19 cellular contexts compared by ENCODE assay signal in genomic region chr21:45987121-45987711, GRCh38. TPM values are rescaled to one million over a fixed set of nuclear protein-coding genes. Genes with fewer than 3 reads are reported as not detected.
DNase-seq lines count a peak whose midpoint lies in the region; ATAC-seq and TF ChIP-seq lines count a peak whose summit lies in the region.
"Had no signal": no experiment of that assay in that cellular context is flagged by ENCODE, and none has a peak within 500 bp of the region (broad histone marks: within the 10 kb centered on the region; RNA-seq: fewer than 3 reads in every experiment).

No MANE protein-coding gene starts in this region.

- H3K79me1 ChIP-seq in IMR-90 (ENCODE audit: low read depth in 1 of 2, low read length in 2 of 2): peaks cover 11 to 74% of the 10 kb centered on the region in 2 experiments; a peak in 3 of 4 replicates

- no peaks in the 10 kb centered on the region for H3K9me3 ChIP-seq in IMR-90 (ENCODE audit: control insufficient read depth, insufficient read depth, low read length)
- no peaks in the 10 kb centered on the region for H3K9me3 ChIP-seq in heart left ventricle
- H3K9me3 ChIP-seq: pancreas had no signal

- H3K9ac ChIP-seq in IMR-90 (ENCODE audit: low read depth, low read length): no peak overlapping the region; the same call in 1 of the 2 replicates
- no peak overlapping the region for H3K9ac ChIP-seq in rectal smooth muscle tissue (ENCODE audit: low read length)

- peak overlapping the region; percentile 42 for H2AK9ac ChIP-seq in IMR-90 (replicated peaks; ENCODE audit: low read depth, low read length, poor library complexity)

- no peak overlapping the region for H4K91ac ChIP-seq in IMR-90 (ENCODE audit: insufficient read depth, low read depth, low read length)

- H3K4me3 ChIP-seq in AG09309 (ENCODE audit: control insufficient read depth, low read depth, low read length) (peak overlapping the region; percentile 48), IMR-90 (ENCODE audit: insufficient read depth, low read depth, low read length) (no peak overlapping the region), heart left ventricle (no peak overlapping the region), rectal smooth muscle tissue (ENCODE audit: low read length) (no peak overlapping the region)
- H3K4me3 ChIP-seq: cardiac muscle cell, pancreas had no signal

- intact Hi-C loops in IMR-90 (cut with micrococcal nuclease): no loop called here
- intact Hi-C loops in heart left ventricle (cut with DNase I): loop anchor here in 1 of 10 donors (5.0 kb wide), 1 partner anchor 110 kb away; the partner anchor contains the start of gene COL6A2

- peak overlapping the region; percentile 52 for H3K4ac ChIP-seq in IMR-90 (ENCODE audit: low read depth, low read length)

- no peak overlapping the region; the same call in 2 of the 3 replicates for H2BK15ac ChIP-seq in IMR-90 (ENCODE audit: low read depth, low read length)

- TF ChIP-seq RAD21 in IMR-90 (IDR thresholded peaks at IDR 0.05; ENCODE audit: low read length): no peak

- TF ChIP-seq POLR2A in IMR-90 (IDR thresholded peaks at IDR 0.05; ENCODE audit: low read depth, low read length) (no peak), heart left ventricle (IDR thresholded peaks at IDR 0.05) (no peak)

- H2BK120ac ChIP-seq in IMR-90 (ENCODE audit: low read depth, low read length): no peak overlapping the region

- dilution Hi-C loops in IMR-90 (cut with HindIII; ENCODE audit: low sequenced_read_pairs, unreplicated experiment): no loop called here

- peaks cover 87% of the 10 kb centered on the region for H3K36me3 ChIP-seq in IMR-90 (ENCODE audit: control insufficient read depth, insufficient read depth, low read length)
- peaks cover 0 to 80% (median 70%) of the 10 kb centered on the region in 9 donors for H3K36me3 ChIP-seq in heart left ventricle
- peaks cover 15% of the 10 kb centered on the region for H3K36me3 ChIP-seq in rectal smooth muscle tissue (ENCODE audit: control insufficient read depth, insufficient read depth, low read length)
- H3K36me3 ChIP-seq: pancreas had no signal

- POLR2A ChIA-PET in IMR-90 (lab: Charles Lee; ENCODE audit: unreplicated experiment): no interaction called here

- CTCF ChIA-PET in IMR-90 (lab: Yijun Ruan, JAX): no interaction called here

- in situ Hi-C loops in IMR-90 (cut with MboI; ENCODE audit: low sequenced_read_pairs): no loop called here

- H4K8ac ChIP-seq in IMR-90 (ENCODE audit: low read depth in 2 of 2, low read length in 2 of 2): peak overlapping the region in 1 of 2 experiments; percentile 60; a peak in 1 of 4 replicates

- H2BK20ac ChIP-seq in IMR-90 (ENCODE audit: low read depth, low read length): no peak overlapping the region

- peak overlapping the region; percentile 66; the same call in 1 of the 2 replicates for H3K23ac ChIP-seq in IMR-90 (ENCODE audit: low read depth, low read length)

- DNase-seq in AG09309 (ENCODE audit: low read depth) (no peak), IMR-90 (no peak), heart left ventricle (peak; percentile 12 to 58 (median 21)), DMS153 treated with DMSO at 0.1 percent for 48 hours (lab: John Stamatoyannopoulos, UW; ENCODE audit: unreplicated experiment) (no peak), glomerular visceral epithelial cell (ENCODE audit: extremely low spot score) (no peak), SK-N-DZ (ENCODE audit: low spot score) (no peak)
- DNase-seq: activated naive CD8-positive, alpha-beta T cell treated with anti-CD3 and anti-CD28 coated beads for 36 hours; COR-L47; effector CD8-positive, alpha-beta T cell; GOT3; NCI-H1436; NCI-H2227 treated with DMSO at 0.1 percent for 48 hours had no signal

- 0 out of 2 replicates have a peak overlapping the region, but pooled peaks have one; percentile 21 for H3K14ac ChIP-seq in IMR-90 (replicated peaks; ENCODE audit: low read depth, low read length)

- BruUV-seq in IMR-90 (replicated peaks; lab: Mats Ljungman, UMichigan): no TSS peak

- H3K56ac ChIP-seq in IMR-90 (ENCODE audit: extremely low read depth, insufficient read depth, low read length): no peak overlapping the region

- peak overlapping the region; percentile 51 for H2AFZ ChIP-seq in IMR-90 (replicated peaks; ENCODE audit: low read length, poor library complexity)

- peaks cover 88% of the 10 kb centered on the region for H4K20me1 ChIP-seq in IMR-90 (ENCODE audit: insufficient read depth, low read length)

- peak overlapping the region; percentile 37 for H2BK5ac ChIP-seq in IMR-90 (ENCODE audit: low read depth, low read length, poor library complexity, severe bottlenecking)

- 0 out of 2 replicates have a peak overlapping the region, but pooled peaks have one; percentile 83 for H2AK5ac ChIP-seq in IMR-90 (ENCODE audit: low read depth, low read length)

- TF ChIP-seq CTCF in AG09309 (IDR thresholded peaks at IDR 0.05; ENCODE audit: control insufficient read depth, insufficient read depth, low read depth, low read length, missing control alignments): no peak
- TF ChIP-seq CTCF in IMR-90 (conservative IDR thresholded peaks at IDR 0.05; ENCODE audit: low read depth, low read length): no peak
- no peak for TF ChIP-seq CTCF in heart left ventricle (IDR thresholded peaks at IDR 0.05)

- peak overlapping the region; percentile 3; the same call in 1 of the 2 replicates for H4K5ac ChIP-seq in IMR-90 (ENCODE audit: low read depth, low read length)

- peaks cover 15% of the 10 kb centered on the region; the same call in 1 of the 2 replicates for H3K9me1 ChIP-seq in IMR-90 (ENCODE audit: insufficient read depth, low read length)

- H3K27me3 ChIP-seq in IMR-90 (ENCODE audit: control insufficient read depth, insufficient read depth, low read length) (no peaks in the 10 kb centered on the region), heart left ventricle (peaks cover 0 to 7% (median 0%) of the 10 kb centered on the region in 9 donors), rectal smooth muscle tissue (ENCODE audit: control insufficient read depth, insufficient read depth, low read length) (no peaks in the 10 kb centered on the region)
- H3K27me3 ChIP-seq: cardiac muscle cell, pancreas had no signal

- H3K4me2 ChIP-seq in IMR-90 (ENCODE audit: low read depth, low read length): no peak overlapping the region

- peak overlapping the region; percentile 31; the same call in 1 of the 2 replicates for H3K27ac ChIP-seq in IMR-90 (ENCODE audit: insufficient read depth, low read length)
- H3K27ac ChIP-seq in heart left ventricle: peak overlapping the region in 1 of 12 donors; percentile 97
- H3K27ac ChIP-seq in rectal smooth muscle tissue (ENCODE audit: low read depth, low read length): peak overlapping the region; percentile 41
- H3K27ac ChIP-seq: cardiac muscle cell, pancreas, RWPE1 had no signal

- peaks cover 22% of the 10 kb centered on the region for H3K4me1 ChIP-seq in IMR-90 (ENCODE audit: control insufficient read depth, insufficient read depth, low read length)
- H3K4me1 ChIP-seq in heart left ventricle: peaks cover 0 to 35% (median 7%) of the 10 kb centered on the region in 12 donors
- H3K4me1 ChIP-seq in rectal smooth muscle tissue (ENCODE audit: control insufficient read depth, insufficient read depth, low read length): peaks cover 21% of the 10 kb centered on the region

- ATAC-seq in IMR-90 (ENCODE audit: low read depth) (no peak), heart left ventricle (no peak), GM18861 (IDR thresholded peaks at IDR 0.05; ENCODE audit: unreplicated experiment) (no peak)
- ATAC-seq: activated CD4-positive, CD25-positive, alpha-beta regulatory T cell treated with anti-CD3 and anti-CD28 coated beads, Interleukin-2, amount 50 U/mL, for 24 hours; left colon; pancreas had no signal

- H3K18ac ChIP-seq in IMR-90 (ENCODE audit: low read depth, low read length): no peak overlapping the region

- 94% methylated on average over 17 of the region's 29 CpGs; no CpG with 5 or more reads in 1 of the 2 experiments for WGBS in IMR-90 (ENCODE audit: extremely low coverage in 2 of 2, insufficient read length in 1 of 2), 2 experiments
- 80 to 94% (median 93%) methylated on average over 24 to 29 of the region's 29 CpGs for WGBS in heart left ventricle, 4 donors

TF ChIP-seq in IMR-90, 13 proteins besides CTCF, POLR2A, EP300 and RAD21:
- TF ChIP-seq MXI1 (IDR thresholded peaks at IDR 0.05; ENCODE audit: borderline replicate concordance, low read depth, low read length): no peak

RNA-seq across cellular contexts. Expression of gene COL6A1, which starts 5.6 kb away (rescaled TPM):
- total RNA-seq in IMR-90 (2012; rRNA removed): 173 and 186 TPM in 2 replicates
- 1,556 and 1,578 TPM in 2 replicates for polyA plus RNA-seq in IMR-90 (2012; rRNA removed)
- 1,992 and 3,331 TPM in 2 replicates for polyA plus RNA-seq in IMR-90 (2012; cell fraction: cytosol; rRNA removed)
- polyA plus RNA-seq in IMR-90 (2012; cell fraction: nucleus; rRNA removed; ENCODE audit: low replicate concordance): 5,237 and 11,886 TPM in 2 replicates
- total RNA-seq in heart left ventricle: 100 to 1,000 TPM in 8 of 9 donors, 10 to 100 TPM in 1; 92.4 to 385 (median 143) TPM
- polyA plus RNA-seq in heart left ventricle: 100 to 1,000 TPM; 149 to 157 TPM
- 58.6 and 64.7 TPM in 2 replicates for polyA plus RNA-seq in SK-N-DZ (2014; cell fraction: cytosol; rRNA removed)
- polyA plus RNA-seq in SK-N-DZ (2014; cell fraction: nucleus; rRNA removed): 367 and 476 TPM in 2 replicates

Comparison
In these comparisons a context has a peak if more than half of its experiments do, and no peak if none do; other contexts are left out.
1. DNase-seq: peak in heart left ventricle (5 of 5); none in AG09309 (single experiment), IMR-90 (single experiment), DMS153 treated with DMSO at 0.1 percent for 48 hours (single experiment), glomerular visceral epithelial cell (single experiment) and SK-N-DZ (single experiment).